ENCODE assay signal across 3 cellular contexts in genomic region chr7:41255113-41255512, GRCh38.
"Had no signal": no experiment of that assay in that cellular context is flagged by ENCODE, and none has a peak within 500 bp of the region (broad histone marks: within the 10 kb centered on the region; RNA-seq: fewer than 3 reads in every experiment).

No MANE protein-coding gene starts in this region.

- DNase-seq: GDM1, GF-D8 had no signal

- ATAC-seq: GM12878 had no signal

- H3K4me3 ChIP-seq: GM12878 had no signal
